In genomic region chr6:3159805-3160781, GRCh38 we compare ENCODE assay signal across 8 cellular contexts. TPM values are rescaled to one million over a fixed set of nuclear protein-coding genes. Genes with fewer than 3 reads are reported as not detected.
DNase-seq lines count a peak whose midpoint lies in the region; ATAC-seq and TF ChIP-seq lines count a peak whose summit lies in the region.

No MANE protein-coding gene starts in this region.

- DNase-seq in NCI-H2196 treated with DMSO at 0.1 percent for 48 hours (lab: John Stamatoyannopoulos, UW; ENCODE audit: unreplicated experiment) (peak; percentile 35), fibroblast of villous mesenchyme (ENCODE audit: low read depth) (peak; percentile 40), DMS 273 (lab: John Stamatoyannopoulos, UW; ENCODE audit: unreplicated experiment) (no peak)
- DNase-seq in activated CD8-positive, alpha-beta memory T cell treated with anti-CD3 and anti-CD28 coated beads, Interleukin-2, amount 50 U/mL, for 4 hours, result peak; percentile 75
- peak; percentile 50 to 58 for DNase-seq in stimulated activated CD4-positive, alpha-beta T cell treated with anti-CD3 and anti-CD28 coated beads, Interleukin-1b, Interleukin-23, amount 100 ng/mL, for 4 hours (ENCODE audit: low read depth in 2 of 2)

- ATAC-seq in HG03175 (IDR thresholded peaks at IDR 0.05; ENCODE audit: unreplicated experiment) (no peak), HG03378 (IDR thresholded peaks at IDR 0.05; ENCODE audit: unreplicated experiment) (no peak)

- H3K9me3 ChIP-seq in BLaER1 treated with 17β-estradiol and CSF1 and Interleukin-3, amounts not matched to agents 10 nM and 100 nM (replicated peaks in 1 of 11), result peaks cover 0 to 7% (median 0%) of the 10 kb centered on the region in 11 experiments; a peak in 2 of 22 replicates

- peaks cover 0 to 7% (median 6%) of the 10 kb centered on the region in 11 experiments; a peak in 13 of 22 replicates for H3K36me3 ChIP-seq in BLaER1 treated with 17β-estradiol and CSF1 and Interleukin-3, amounts not matched to agents 10 nM and 100 nM

- peaks cover 0 to 17% (median 0%) of the 10 kb centered on the region in 11 experiments; a peak in 5 of 22 replicates for H4K20me1 ChIP-seq in BLaER1 treated with 17β-estradiol and CSF1 and Interleukin-3, amounts not matched to agents 10 nM and 100 nM

- H3K4me2 ChIP-seq in BLaER1 treated with 17β-estradiol and CSF1 and Interleukin-3, amounts not matched to agents 10 nM and 100 nM, result peak overlapping the region in 9 of 11 experiments; percentile 14 to 91 (median 57); a peak in 16 of 22 replicates

- H3K27ac ChIP-seq in BLaER1 treated with 17β-estradiol and CSF1 and Interleukin-3, amounts not matched to agents 10 nM and 100 nM, result no peak overlapping the region

- no peak for TF ChIP-seq CTCF in fibroblast of villous mesenchyme (IDR thresholded peaks at IDR 0.05; ENCODE audit: insufficient read depth, low read depth, low read length)

- peaks cover 30 to 57% (median 46%) of the 10 kb centered on the region in 10 experiments for H3K4me1 ChIP-seq in BLaER1 treated with 17β-estradiol and CSF1 and Interleukin-3, amounts not matched to agents 10 nM and 100 nM

- no peak overlapping the region for H3K9ac ChIP-seq in BLaER1 treated with 17β-estradiol and CSF1 and Interleukin-3, amounts not matched to agents 10 nM and 100 nM

- H3K27me3 ChIP-seq in BLaER1 treated with 17β-estradiol and CSF1 and Interleukin-3, amounts not matched to agents 10 nM and 100 nM, result peaks cover 0 to 4% (median 0%) of the 10 kb centered on the region in 11 experiments; a peak in 2 of 22 replicates

- no peak overlapping the region for H3K4me3 ChIP-seq in BLaER1 treated with 17β-estradiol and CSF1 and Interleukin-3, amounts not matched to agents 10 nM and 100 nM
- H3K4me3 ChIP-seq in fibroblast of villous mesenchyme (ENCODE audit: low read depth, low read length), result no peak overlapping the region

RNA-seq across cellular contexts. Expression of gene TUBB2A, which starts 2.7 kb away (rescaled TPM):
- 81.5 and 90.7 TPM in 2 replicates for total RNA-seq in fibroblast of villous mesenchyme

RNA-seq across cellular contexts. Expression of gene BPHL, which starts 41.6 kb away (rescaled TPM):
- total RNA-seq in fibroblast of villous mesenchyme, result 16.1 and 17.3 TPM in 2 replicates
